Comparison of ENCODE assay signal across 14 cellular contexts in genomic region chr1:28578696-28579218, GRCh38. TPM values are rescaled to one million over a fixed set of nuclear protein-coding genes. Genes with fewer than 3 reads are reported as not detected.
DNase-seq lines count a peak whose midpoint lies in the region; ATAC-seq, FAIRE-seq and TF ChIP-seq lines count a peak whose summit lies in the region.
"Had no signal": no experiment of that assay in that cellular context is flagged by ENCODE, and none has a peak within 500 bp of the region (broad histone marks: within the 10 kb centered on the region; RNA-seq: fewer than 3 reads in every experiment).

No MANE protein-coding gene starts in this region.

- H3K9me3 ChIP-seq in HepG2 (ENCODE audit: low read length) (no peaks in the 10 kb centered on the region), right lobe of liver (no peaks in the 10 kb centered on the region), ectodermal cell (ENCODE audit: control insufficient read depth, low read length) (no peaks in the 10 kb centered on the region)
- H3K9me3 ChIP-seq: gastrocnemius medialis, left lung had no signal

- H2AFZ ChIP-seq in HepG2 (ENCODE audit: low read length): no peak overlapping the region
- H2AFZ ChIP-seq: parathyroid adenoma had no signal

- ATAC-seq in HepG2 (no peak), right lobe of liver (no peak), GM18502 (IDR thresholded peaks at IDR 0.05; ENCODE audit: poor library complexity, unreplicated experiment) (no peak), HG02571 (IDR thresholded peaks at IDR 0.05; ENCODE audit: unreplicated experiment) (no peak)
- ATAC-seq: gastrocnemius medialis, left lung had no signal

- peaks cover 45% of the 10 kb centered on the region for H4K20me1 ChIP-seq in HepG2 (ENCODE audit: insufficient read depth, low read length)

- H3K27me3 Mint-ChIP-seq in type B pancreatic cell: no peaks in the 10 kb centered on the region

- peak overlapping the region; percentile 62 for H3K27ac Mint-ChIP-seq in type B pancreatic cell

- POLR2A ChIA-PET in HepG2 (lab: Yijun Ruan, JAX) (interaction anchor here (0.8 to 6.6 kb wide), 10 partner anchors 9 to 71 kb away, joined by 3 to 139 read pairs (median 5); partner anchors contain the start of genes RAB42, RCC1 and RNU11), RWPE1 (lab: Yijun Ruan, JAX; ENCODE audit: low non-redundant PET) (interaction anchor here (0.6 kb wide), 1 partner anchor 63 kb away, joined by 5 read pairs; no protein-coding TSS in a partner anchor)

- WGBS in HepG2 (ENCODE audit: low lambda C conversion rate): 80% methylated on average over 6 of the region's 6 CpGs
- 68% methylated on average over 4 of the region's 6 CpGs for WGBS in right lobe of liver (ENCODE audit: insufficient coverage, low coverage, low lambda C conversion rate, missing lambda C conversion rate)
- 92 to 95% methylated on average over 6 of the region's 6 CpGs for WGBS in ectodermal cell, 2 experiments

- TF ChIP-seq POLR2A in HepG2 (IDR thresholded peaks at IDR 0.05; ENCODE audit: insufficient read depth in 1 of 2, low read depth in 2 of 2, low read length in 2 of 2) (peak in 1 of 2 experiments; percentile 35; a peak in 1 of 4 replicates), right lobe of liver (IDR thresholded peaks at IDR 0.05) (no peak)

- H3K4me3 ChIP-seq in HepG2 (replicated peaks in 1 of 3; ENCODE audit: insufficient read depth in 1 of 3, low read depth in 2 of 3, low read length in 3 of 3) (peak overlapping the region in 1 of 3 experiments; percentile 96; a peak in 1 of 6 replicates), right lobe of liver (no peak overlapping the region), ectodermal cell (ENCODE audit: insufficient read depth, low read depth, low read length) (no peak overlapping the region)
- H3K4me3 ChIP-seq: gastrocnemius medialis had no signal

- H3K9ac ChIP-seq in HepG2 (ENCODE audit: insufficient read depth, low read depth, low read length): no peak overlapping the region
- H3K9ac ChIP-seq: parathyroid adenoma had no signal

- intact Hi-C loops in HepG2 (cut with micrococcal nuclease; ENCODE audit: unreplicated experiment): no loop called here
- intact Hi-C loops in right lobe of liver (cut with DNase I): no loop called here

- no peaks in the 10 kb centered on the region for H3K9me3 Mint-ChIP-seq in type B pancreatic cell
- H3K9me3 Mint-ChIP-seq: CD14-positive monocyte had no signal

- H3K79me2 ChIP-seq in HepG2 (ENCODE audit: insufficient read depth, low read length): peaks cover 28% of the 10 kb centered on the region
- H3K79me2 ChIP-seq: parathyroid adenoma had no signal

- H3K27ac ChIP-seq in HepG2 (ENCODE audit: extremely low read length, insufficient read depth, low read length): no peak overlapping the region
- no peak overlapping the region for H3K27ac ChIP-seq in right lobe of liver
- H3K27ac ChIP-seq in RWPE1: peak overlapping the region; percentile 66
- peak overlapping the region; percentile 9 for H3K27ac ChIP-seq in ectodermal cell (ENCODE audit: insufficient read depth, low read depth, low read length, poor library complexity, severe bottlenecking)
- H3K27ac ChIP-seq: gastrocnemius medialis, parathyroid adenoma had no signal

- peaks cover 30% of the 10 kb centered on the region for H3K36me3 Mint-ChIP-seq in type B pancreatic cell

- no peak for TF ChIP-seq RAD21 in HepG2 (CRISPR knock-in tag; IDR thresholded peaks at IDR 0.05)

- in situ Hi-C loops in HepG2 (cut with HindIII; ENCODE audit: extremely low pct_ligation_motif_present, low pct_unique_long_range_greater_than_20kb): loop anchor here (25.0 kb wide), 1 partner anchor 341 kb away; the partner anchor contains the start of genes ATP5IF1 and DNAJC8

- FAIRE-seq in HepG2 (lab: Jason Lieb, UNC): no peak

- DNase-seq in HepG2 (ENCODE audit: low spot score) (no peak), right lobe of liver (no peak), RWPE1 (ENCODE audit: low spot score) (no peak), type B pancreatic cell (ENCODE audit: extremely low spot score, unreplicated experiment) (no peak), NCI-H748 treated with DMSO at 0.1 percent for 48 hours (lab: John Stamatoyannopoulos, UW) (no peak)
- DNase-seq: gastrocnemius medialis, left lung, NCI-H1092 treated with DMSO at 0.1 percent for 48 hours had no signal

- TF ChIP-seq EP300 in HepG2 (IDR thresholded peaks at IDR 0.05; ENCODE audit: low read depth in 2 of 2, low read length in 2 of 2) (no peak), HepG2 (CRISPR knock-in tag; IDR thresholded peaks at IDR 0.05; ENCODE audit: borderline replicate concordance) (no peak)

- H3K4me2 ChIP-seq in HepG2 (ENCODE audit: low read depth, low read length): peak overlapping the region; percentile 76

- no TSS peak for BruUV-seq in HepG2 (replicated peaks; lab: Mats Ljungman, UMichigan)

- TF ChIP-seq CTCF in HepG2 (CRISPR knock-in tag; IDR thresholded peaks at IDR 0.05) (no peak), right lobe of liver (IDR thresholded peaks at IDR 0.05) (no peak), RWPE1 (conservative IDR thresholded peaks at IDR 0.05; ENCODE audit: low read depth) (no peak), type B pancreatic cell (conservative IDR thresholded peaks at IDR 0.05) (no peak)

- H3K4me3 Mint-ChIP-seq in type B pancreatic cell: peak overlapping the region; percentile 55
- H3K4me3 Mint-ChIP-seq: CD14-positive monocyte had no signal

- H3K4me1 Mint-ChIP-seq in type B pancreatic cell (ENCODE audit: unreplicated experiment): peaks cover 27% of the 10 kb centered on the region

- H3K4me1 ChIP-seq in HepG2 (ENCODE audit: insufficient read depth, low read length) (peaks cover 29% of the 10 kb centered on the region), right lobe of liver (peaks cover 0 to 18% (median 7%) of the 10 kb centered on the region in 4 donors), ectodermal cell (ENCODE audit: control insufficient read depth, insufficient read depth, low read length) (peaks cover 6% of the 10 kb centered on the region)
- H3K4me1 ChIP-seq: parathyroid adenoma had no signal

- H3K27me3 ChIP-seq in HepG2 (ENCODE audit: control insufficient read depth in 1 of 2, insufficient read depth in 2 of 2, low read length in 2 of 2) (peaks cover 0 to 3% of the 10 kb centered on the region in 2 experiments; a peak in 1 of 5 replicates), right lobe of liver (no peaks in the 10 kb centered on the region), ectodermal cell (ENCODE audit: control insufficient read depth, insufficient read depth, low read length, poor library complexity, severe bottlenecking) (peaks cover 14% of the 10 kb centered on the region)
- H3K27me3 ChIP-seq: gastrocnemius medialis, left lung had no signal

- H3K36me3 ChIP-seq in HepG2 (replicated peaks in 1 of 2; ENCODE audit: control insufficient read depth in 1 of 2, insufficient read depth in 2 of 2, low read length in 2 of 2) (peaks cover 13 to 39% of the 10 kb centered on the region in 2 experiments), right lobe of liver (peaks cover 0 to 40% (median 17%) of the 10 kb centered on the region in 4 donors), ectodermal cell (ENCODE audit: control insufficient read depth, insufficient read depth, low read length) (peaks cover 41% of the 10 kb centered on the region)

- CTCF ChIA-PET in HepG2 (lab: Yijun Ruan, JAX; ENCODE audit: low intra/inter-chr PET ratio, low total read pairs): no interaction called here
- CTCF ChIA-PET in RWPE1 (lab: Yijun Ruan, JAX): interaction anchor here (0.6 kb wide), 1 partner anchor 9 kb away, joined by 3 read pairs; no protein-coding TSS in a partner anchor

RNA-seq across cellular contexts. Expression of gene RAB42, which starts 13.3 kb away (rescaled TPM):
- 10.3 and 10.4 TPM in 2 replicates for total RNA-seq in HepG2 (2016; rRNA removed; fragmentation: Illumina TruSeq; extraction: Trizol)
- 2.2 and 3.5 TPM in 2 replicates for total RNA-seq in HepG2 (2016; cell fraction: cytosol; rRNA removed; fragmentation: Illumina TruSeq; extraction: Trizol; ENCODE audit: low read depth)
- 10.9 and 11.3 TPM in 2 replicates for total RNA-seq in HepG2 (2016; cell fraction: insoluble cytoplasmic fraction; rRNA removed; fragmentation: Illumina TruSeq; extraction: Trizol)
- total RNA-seq in HepG2 (2016; cell fraction: membrane; rRNA removed; fragmentation: Illumina TruSeq; extraction: Trizol): 8.9 and 9.7 TPM in 2 replicates
- total RNA-seq in HepG2 (2016; cell fraction: nucleus; rRNA removed; fragmentation: Illumina TruSeq; extraction: Trizol): 4.5 and 6.4 TPM in 2 replicates
- 166 and 170 TPM in 2 replicates for polyA plus RNA-seq in HepG2 (2011; rRNA removed)
- polyA plus RNA-seq in HepG2 (2011; cell fraction: cytosol; rRNA removed): 190 and 230 TPM in 2 replicates
- polyA plus RNA-seq in HepG2 (2011; cell fraction: nucleus; rRNA removed): 40.5 and 59.0 TPM in 2 replicates
- 39.3 and 44.1 TPM in 2 replicates for polyA plus RNA-seq in HepG2 (2012)
- 3.5 and 4.2 TPM in 2 replicates for polyA plus RNA-seq in HepG2 (2016; cell fraction: cytosol; fragmentation: Illumina TruSeq; extraction: Trizol; ENCODE audit: low read depth)
- polyA plus RNA-seq in HepG2 (2016; cell fraction: insoluble cytoplasmic fraction; fragmentation: Illumina TruSeq; extraction: Trizol; ENCODE audit: low read depth): 10.3 and 11.6 TPM in 2 replicates
- 7.3 and 8.0 TPM in 2 replicates for polyA plus RNA-seq in HepG2 (2016; cell fraction: membrane; fragmentation: Illumina TruSeq; extraction: Trizol; ENCODE audit: low read depth)
- 9.3 and 9.9 TPM in 2 replicates for polyA plus RNA-seq in HepG2 (2016; cell fraction: nucleus; fragmentation: Illumina TruSeq; extraction: Trizol; ENCODE audit: insufficient read depth, low read depth)
- 0.44 and 146 TPM in 2 replicates for polyA minus RNA-seq in HepG2 (2011; rRNA and poly(A)+ RNA removed; ENCODE audit: low replicate concordance)
- 79.2 and 84.6 TPM in 2 replicates for polyA minus RNA-seq in HepG2 (2011; cell fraction: cytosol; rRNA and poly(A)+ RNA removed)
- 22.8 and 32.4 TPM in 2 replicates for polyA minus RNA-seq in HepG2 (2011; cell fraction: nucleus; rRNA and poly(A)+ RNA removed)
- 10 to 100 TPM in 1 of 6 experiments, 1 to 10 TPM in 2, under 1 TPM in 3; 0.28 to 12.0 (median 1.2) TPM for total RNA-seq in right lobe of liver
- polyA plus RNA-seq in ectodermal cell (2013, experiment 1 of 4): 2.6 TPM
- 2.8 TPM for polyA plus RNA-seq in ectodermal cell (2013, experiment 2 of 4)
- polyA plus RNA-seq in ectodermal cell (2013, experiment 3 of 4): 3.4 TPM
- 3.6 TPM for polyA plus RNA-seq in ectodermal cell (2013, experiment 4 of 4)
- total RNA-seq in type B pancreatic cell (ENCODE audit: low replicate concordance): 0.52 and 2.7 TPM in 2 replicates
- total RNA-seq: T-helper 1 cell treated with Interleukin-12 subunit alpha and Interleukin-12 subunit beta and Interleukin-4 antibody, amounts not matched to agents 30 ng/mL and 1 ng/mL, for 36 hours had no signal

RNA-seq across cellular contexts. Expression of gene TRNAU1AP, which starts 25.9 kb away (rescaled TPM):
- total RNA-seq in HepG2 (2016; rRNA removed; fragmentation: Illumina TruSeq; extraction: Trizol) (28.3 and 29.0 TPM in 2 replicates), right lobe of liver (10 to 100 TPM in 1 of 6 experiments, 1 to 10 TPM in 5; 5.2 to 14.8 (median 7.3) TPM), type B pancreatic cell (ENCODE audit: low replicate concordance) (26.9 and 33.7 TPM in 2 replicates)
- 6.3 and 7.3 TPM in 2 replicates for total RNA-seq in HepG2 (2016; cell fraction: cytosol; rRNA removed; fragmentation: Illumina TruSeq; extraction: Trizol; ENCODE audit: low read depth)
- 25.1 and 26.9 TPM in 2 replicates for total RNA-seq in HepG2 (2016; cell fraction: insoluble cytoplasmic fraction; rRNA removed; fragmentation: Illumina TruSeq; extraction: Trizol)
- total RNA-seq in HepG2 (2016; cell fraction: membrane; rRNA removed; fragmentation: Illumina TruSeq; extraction: Trizol): 9.7 and 10.6 TPM in 2 replicates
- 16.7 and 17.0 TPM in 2 replicates for total RNA-seq in HepG2 (2016; cell fraction: nucleus; rRNA removed; fragmentation: Illumina TruSeq; extraction: Trizol)
- polyA plus RNA-seq in HepG2 (2011; rRNA removed): 40.5 and 42.9 TPM in 2 replicates
- polyA plus RNA-seq in HepG2 (2011; cell fraction: cytosol; rRNA removed): 21.1 and 22.7 TPM in 2 replicates
- 49.6 and 57.0 TPM in 2 replicates for polyA plus RNA-seq in HepG2 (2011; cell fraction: nucleus; rRNA removed)
- polyA plus RNA-seq in HepG2 (2012): 19.2 and 20.5 TPM in 2 replicates
- 7.3 and 8.6 TPM in 2 replicates for polyA plus RNA-seq in HepG2 (2016; cell fraction: cytosol; fragmentation: Illumina TruSeq; extraction: Trizol; ENCODE audit: low read depth)
- 29.9 and 35.0 TPM in 2 replicates for polyA plus RNA-seq in HepG2 (2016; cell fraction: insoluble cytoplasmic fraction; fragmentation: Illumina TruSeq; extraction: Trizol; ENCODE audit: low read depth)
- polyA plus RNA-seq in HepG2 (2016; cell fraction: membrane; fragmentation: Illumina TruSeq; extraction: Trizol; ENCODE audit: low read depth): 9.6 and 11.2 TPM in 2 replicates
- polyA plus RNA-seq in HepG2 (2016; cell fraction: nucleus; fragmentation: Illumina TruSeq; extraction: Trizol; ENCODE audit: insufficient read depth, low read depth): 32.0 and 34.2 TPM in 2 replicates
- polyA minus RNA-seq in HepG2 (2011; rRNA and poly(A)+ RNA removed; ENCODE audit: low replicate concordance): 7.9 and 23.4 TPM in 2 replicates
- polyA minus RNA-seq in HepG2 (2011; cell fraction: cytosol; rRNA and poly(A)+ RNA removed): 4.7 and 6.0 TPM in 2 replicates
- polyA minus RNA-seq in HepG2 (2011; cell fraction: nucleus; rRNA and poly(A)+ RNA removed): 25.8 and 37.4 TPM in 2 replicates
- 42.1 TPM for polyA plus RNA-seq in ectodermal cell (2013, experiment 1 of 4)
- 50.2 TPM for polyA plus RNA-seq in ectodermal cell (2013, experiment 2 of 4)
- 40.5 TPM for polyA plus RNA-seq in ectodermal cell (2013, experiment 3 of 4)
- 40.3 TPM for polyA plus RNA-seq in ectodermal cell (2013, experiment 4 of 4)

Comparison
In these comparisons a context has a peak if more than half of its experiments do, and no peak if none do; other contexts are left out.
1. H3K27ac ChIP-seq: peak in RWPE1 (single experiment) and ectodermal cell (single experiment); none in HepG2 (single experiment) and right lobe of liver (0 of 3).